8 cellular contexts compared by ENCODE assay signal in genomic region chr11:27183672-27184457, GRCh38.
DNase-seq lines count a peak whose midpoint lies in the region; ATAC-seq, FAIRE-seq and TF ChIP-seq lines count a peak whose summit lies in the region.

No MANE protein-coding gene starts in this region.

- TF ChIP-seq RAD21 in K562 (CRISPR knock-in tag; conservative IDR thresholded peaks at IDR 0.05 in 1 of 2, IDR thresholded peaks at IDR 0.05 in 1 of 2), result peak; percentile 96

- peak; percentile 62 for DNase-seq in A172 (ENCODE audit: low spot score)
- peak; percentile 51 for DNase-seq in GM04504 (ENCODE audit: low read depth)
- DNase-seq in HUDEP-2 (lab: John Stamatoyannopoulos, UW; ENCODE audit: unreplicated experiment in 76 of 76), result peak in 41 of 76 experiments; percentile 1 to 55 (median 22)
- DNase-seq in OCI-LY7 (ENCODE audit: low spot score), result peak; percentile 64
- DNase-seq in K562 (ENCODE audit: extremely low read depth in 1 of 4, low spot score in 3 of 4), result peak; percentile 29 to 74 (median 36)
- DNase-seq in iris pigment epithelial cell (ENCODE audit: low read depth), result peak; percentile 73
- peak; percentile 13 for DNase-seq in stimulated activated CD4-positive, alpha-beta T cell treated with anti-CD3 and anti-CD28 coated beads, Interleukin-4, amount 100 ng/mL, for 1 hour

- peak; percentile 88 for TF ChIP-seq CTCF in OCI-LY7 (conservative IDR thresholded peaks at IDR 0.05; ENCODE audit: low read length)
- TF ChIP-seq CTCF in K562 (IDR thresholded peaks at IDR 0.05 in 2 of 3, conservative IDR thresholded peaks at IDR 0.05 in 1 of 3; ENCODE audit: insufficient read depth in 2 of 3, low read depth in 1 of 3, low read length in 3 of 3), result peak; percentile 61 to 92 (median 64); a peak in 5 of 6 replicates

- H3K36me3 ChIP-seq in OCI-LY7 (ENCODE audit: insufficient read depth, low read length), result no peaks in the 10 kb centered on the region
- no peaks in the 10 kb centered on the region for H3K36me3 ChIP-seq in K562 (ENCODE audit: control insufficient read depth, insufficient read depth, low read length)

- H3K9me2 ChIP-seq in OCI-LY7 (ENCODE audit: insufficient read depth, low read length), result no peaks in the 10 kb centered on the region

- no peak overlapping the region for H2AFZ ChIP-seq in OCI-LY7 (ENCODE audit: low read length)
- H2AFZ ChIP-seq in K562 (ENCODE audit: low read depth, low read length), result no peak overlapping the region

- H3K27ac ChIP-seq in OCI-LY7 (ENCODE audit: low read depth, low read length, poor library complexity, severe bottlenecking) (no peak overlapping the region), K562 (ENCODE audit: extremely low read depth, low read depth, low read length) (no peak overlapping the region)

- H3K4me2 ChIP-seq in OCI-LY7 (ENCODE audit: low read length) (no peak overlapping the region), K562 (ENCODE audit: insufficient read depth, low read length) (no peak overlapping the region)

- no peaks in the 10 kb centered on the region for H3K4me1 ChIP-seq in OCI-LY7 (ENCODE audit: insufficient read depth, low read length, poor library complexity, severe bottlenecking)
- H3K4me1 ChIP-seq in K562 (replicated peaks in 1 of 2; ENCODE audit: control insufficient read depth in 2 of 2, insufficient read depth in 2 of 2, low read length in 2 of 2), result peaks cover 2 to 12% of the 10 kb centered on the region in 2 experiments; a peak in 2 of 5 replicates

- BruUV-seq in OCI-LY7 (replicated peaks; lab: Mats Ljungman, UMichigan), result no TSS peak
- no TSS peak for BruUV-seq in K562 (replicated peaks; lab: Mats Ljungman, UMichigan)

- POLR2A ChIA-PET in OCI-LY7 (lab: Charles Lee), result no interaction called here
- POLR2A ChIA-PET in K562 (lab: Yijun Ruan, JAX), result interaction anchor here (0.6 to 0.7 kb wide), 2 partner anchors 47 to 114 kb away, joined by 3 read pairs; no protein-coding TSS in a partner anchor

- H4K20me1 ChIP-seq in OCI-LY7 (ENCODE audit: insufficient read depth, low read length) (no peaks in the 10 kb centered on the region), K562 (replicated peaks; ENCODE audit: control insufficient read depth, insufficient read depth, low read length) (no peaks in the 10 kb centered on the region)

- WGBS in K562 (ENCODE audit: insufficient coverage, low coverage, missing lambda C conversion rate), result 19% methylated on average over 6 of the region's 6 CpGs

- in situ Hi-C loops in K562 (cut with MboI), result loop anchor here (10.0 kb wide), 1 partner anchor 71 kb away; no protein-coding TSS in a partner anchor

- no peaks in the 10 kb centered on the region for H3K9me1 ChIP-seq in K562 (ENCODE audit: control insufficient read depth, insufficient read depth, low read length)

- no peak for TF ChIP-seq POLR2A in K562 (conservative IDR thresholded peaks at IDR 0.05)

- peak; percentile 81 for ATAC-seq in K562
- no peak for ATAC-seq in HG02610 (IDR thresholded peaks at IDR 0.05; ENCODE audit: unreplicated experiment)

- no peaks in the 10 kb centered on the region for H3K27me3 ChIP-seq in K562 (ENCODE audit: control insufficient read depth in 2 of 2, insufficient read depth in 2 of 2, low read length in 2 of 2)

- intact Hi-C loops in OCI-LY7 (cut with micrococcal nuclease; ENCODE audit: unreplicated experiment) (loop anchor here (1.0 kb wide), 2 partner anchors 112 to 302 kb away; no protein-coding TSS in a partner anchor), K562 (cut with micrococcal nuclease) (loop anchor here (1.0 kb wide), 2 partner anchors 112 to 302 kb away; no protein-coding TSS in a partner anchor)

- CTCF ChIA-PET in OCI-LY7 (lab: Charles Lee; ENCODE audit: unreplicated experiment), result no interaction called here
- CTCF ChIA-PET in K562 (lab: Yijun Ruan, JAX; ENCODE audit: low intra/inter-chr PET ratio), result interaction anchor here (0.8 to 4.2 kb wide), 4 partner anchors 18 to 313 kb away, joined by 3 to 52 read pairs (median 10); no protein-coding TSS in a partner anchor

- H3K9me3 ChIP-seq in OCI-LY7 (ENCODE audit: low read length) (no peaks in the 10 kb centered on the region), K562 (replicated peaks; ENCODE audit: control insufficient read depth, insufficient read depth, low read depth, low read length) (no peaks in the 10 kb centered on the region)

- no peak for TF ChIP-seq EP300 in K562 (IDR thresholded peaks at IDR 0.05; ENCODE audit: low read length)

- peak; percentile 84 for FAIRE-seq in K562 (lab: Jason Lieb, UNC)

- no peak overlapping the region for H3K4me3 ChIP-seq in OCI-LY7 (ENCODE audit: low read depth, low read length, poor library complexity, severe bottlenecking)
- no peak overlapping the region for H3K4me3 ChIP-seq in K562

- no peak overlapping the region for H3K9ac ChIP-seq in K562 (ENCODE audit: insufficient read depth in 1 of 2, low read depth in 2 of 2, low read length in 2 of 2)

- H3K79me2 ChIP-seq in OCI-LY7 (ENCODE audit: insufficient read depth, low read depth, low read length) (no peaks in the 10 kb centered on the region), K562 (ENCODE audit: control insufficient read depth, insufficient read depth, low read length) (no peaks in the 10 kb centered on the region)

TF ChIP-seq in K562, 482 proteins besides CTCF, POLR2A, EP300 and RAD21:
- peak; percentile 76 for TF ChIP-seq SMC3 (conservative IDR thresholded peaks at IDR 0.05; ENCODE audit: insufficient read depth, low read depth, low read length)
- no peak for TF ChIP-seq KDM2B (CRISPR knock-in tag; IDR thresholded peaks at IDR 0.05)
- TF ChIP-seq ARID2 (IDR thresholded peaks at IDR 0.05), result peak; percentile 79
- peak; percentile 85 for TF ChIP-seq DEAF1 (CRISPR knock-in tag; IDR thresholded peaks at IDR 0.05)

Comparison
In these comparisons a context has a peak if more than half of its experiments do, and no peak if none do; other contexts are left out.
1. DNase-seq: peak in every context shown above with its lines; median percentile 73 in iris pigment epithelial cell; 64 in OCI-LY7; 62 in A172; 51 in GM04504; 36 in K562; 22 in HUDEP-2; 13 in stimulated activated CD4-positive, alpha-beta T cell treated with anti-CD3 and anti-CD28 coated beads, Interleukin-4, amount 100 ng/mL, for 1 hour.